Comparison of ENCODE assay signal across 1 cellular context in the genomic region with DNA sequence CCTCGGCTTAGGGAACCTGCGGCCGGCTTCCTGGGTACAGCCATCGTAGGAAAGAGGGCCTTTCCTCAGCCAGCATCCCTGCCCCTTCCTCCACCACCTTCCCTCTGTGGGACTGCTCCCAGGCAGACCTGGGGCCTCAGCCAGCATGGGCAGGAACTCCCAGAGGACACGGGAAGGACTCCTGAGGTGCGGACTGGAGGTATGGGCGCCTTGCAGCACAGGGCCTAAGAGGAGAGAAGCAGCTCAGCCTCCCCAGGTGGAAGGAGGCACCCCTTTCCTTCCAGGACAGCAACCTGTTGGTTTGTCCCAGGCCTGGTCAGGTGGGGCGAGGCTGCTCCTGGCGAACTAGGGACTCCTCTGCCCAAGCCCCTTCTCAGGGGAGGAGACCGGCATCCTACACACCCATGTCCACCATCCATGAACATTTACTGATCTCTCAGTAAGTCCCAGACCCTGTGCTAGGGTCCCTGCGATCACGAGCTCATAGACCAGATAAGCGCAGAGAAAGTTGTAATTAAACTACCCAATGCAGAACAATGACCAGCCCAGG.
TF ChIP-seq lines count a peak whose summit lies in the region.

No MANE protein-coding gene starts in this region.

TF ChIP-seq in HCT116, 20 proteins besides CTCF, POLR2A, EP300 and RAD21 (continued from another document):
- TF ChIP-seq POLR2AphosphoS5 (IDR thresholded peaks at IDR 0.05; ENCODE audit: low read depth, low read length) (no peak), CEBPB (IDR thresholded peaks at IDR 0.05; ENCODE audit: low read depth) (no peak), TCF7L2 (IDR thresholded peaks at IDR 0.05; ENCODE audit: borderline replicate concordance, extremely low read depth, insufficient read depth, insufficient read length) (no peak), SP1 (IDR thresholded peaks at IDR 0.05; ENCODE audit: low read depth) (no peak), MAX (IDR thresholded peaks at IDR 0.05) (no peak), ZNF274 (IDR thresholded peaks at IDR 0.05; ENCODE audit: low read depth, low read length) (no peak), ZFX (IDR thresholded peaks at IDR 0.05) (no peak), EGR1 (IDR thresholded peaks at IDR 0.05; ENCODE audit: low read depth) (no peak), ZBTB33 (IDR thresholded peaks at IDR 0.05; ENCODE audit: extremely low read depth, insufficient replicate concordance, low read length) (no peak), CBX3 (IDR thresholded peaks at IDR 0.05; ENCODE audit: low read depth) (no peak), EZH2phosphoT487 (IDR thresholded peaks at IDR 0.05; ENCODE audit: borderline replicate concordance) (no peak), SRF (IDR thresholded peaks at IDR 0.05; ENCODE audit: low read depth) (no peak), ELF1 (IDR thresholded peaks at IDR 0.05; ENCODE audit: borderline replicate concordance, low read depth) (no peak), SIN3A (IDR thresholded peaks at IDR 0.05; ENCODE audit: low read depth) (no peak)
- TF ChIP-seq, protein P1, sequence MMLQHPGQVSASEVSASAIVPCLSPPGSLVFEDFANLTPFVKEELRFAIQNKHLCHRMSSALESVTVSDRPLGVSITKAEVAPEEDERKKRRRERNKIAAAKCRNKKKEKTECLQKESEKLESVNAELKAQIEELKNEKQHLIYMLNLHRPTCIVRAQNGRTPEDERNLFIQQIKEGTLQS (IDR thresholded peaks at IDR 0.05), result no peak
TF ChIP-seq in HCT116: peak in this region for 0.
